In the genomic region with DNA sequence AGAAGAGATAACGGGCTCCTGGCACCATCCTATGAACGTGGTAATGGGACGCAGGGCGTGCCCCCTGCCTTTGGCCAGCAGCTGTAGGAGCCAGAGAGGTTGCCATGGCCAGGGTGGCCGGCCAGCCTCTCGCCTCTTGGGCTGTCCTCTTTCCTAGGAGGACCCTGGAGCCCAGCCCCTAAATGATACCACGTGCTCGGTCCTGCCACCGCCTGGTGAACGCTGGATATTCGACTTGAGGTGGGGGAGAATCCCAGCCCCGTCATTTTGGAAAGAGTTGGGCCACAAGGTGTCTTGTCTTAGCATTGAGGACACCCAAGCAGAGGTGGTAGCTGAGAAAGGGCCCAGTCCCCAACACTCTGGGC, we compare ENCODE assay signal across 8 cellular contexts. TPM values are rescaled to one million over a fixed set of nuclear protein-coding genes. Genes with fewer than 3 reads are reported as not detected.
DNase-seq lines count a peak whose midpoint lies in the region; ATAC-seq and TF ChIP-seq lines count a peak whose summit lies in the region.

No MANE protein-coding gene starts in this region.

- H3K4me3 ChIP-seq in ACC112 (ENCODE audit: low read depth, low read length) = peak overlapping the region; percentile 84
- peak overlapping the region; percentile 43 for H3K4me3 ChIP-seq in HL-60 (replicated peaks; ENCODE audit: insufficient read depth, low read length)
- peak overlapping the region; percentile 59 for H3K4me3 ChIP-seq in retinal pigment epithelial cell (ENCODE audit: low read length)

- H3K4me1 ChIP-seq in ACC112 (ENCODE audit: control insufficient read depth, insufficient read depth, low read length, unreplicated experiment) = peaks cover 23% of the 10 kb centered on the region

- no peaks in the 10 kb centered on the region for H3K36me3 ChIP-seq in ACC112 (ENCODE audit: insufficient read depth, low read length)

- H3K27me3 ChIP-seq in ACC112 (ENCODE audit: insufficient read depth, low read length) (no peaks in the 10 kb centered on the region), HL-60 (ENCODE audit: insufficient read depth, poor library complexity, severe bottlenecking) (peaks cover 12% of the 10 kb centered on the region)

- intact Hi-C loops in activated T-helper 1 cell treated with anti-CD3 and anti-CD28 coated beads, Interleukin-12 subunit alpha, Interleukin-12 subunit beta, Interleukin-2, Interleukin-4 antibody, amounts not matched to agents 30 ng/mL and 10 ng/mL and 1 ng/mL, durations not matched to agents 14 hours and 24 hours and 36 hours (cut with micrococcal nuclease) = loop anchor here (2.0 kb wide), 1 partner anchor 63 kb away; no protein-coding TSS in a partner anchor
- intact Hi-C loops in left cardiac atrium (cut with DNase I) = no loop called here

- peak overlapping the region; percentile 69 for H3K4me3 Mint-ChIP-seq in activated T-helper 1 cell treated with anti-CD3 and anti-CD28 coated beads, Interleukin-12 subunit alpha, Interleukin-12 subunit beta, Interleukin-2, Interleukin-4 antibody, amounts not matched to agents 30 ng/mL and 10 ng/mL and 1 ng/mL, durations not matched to agents 14 hours and 24 hours and 36 hours

- peaks cover 61% of the 10 kb centered on the region for H3K27me3 Mint-ChIP-seq in activated T-helper 1 cell treated with anti-CD3 and anti-CD28 coated beads, Interleukin-12 subunit alpha, Interleukin-12 subunit beta, Interleukin-2, Interleukin-4 antibody, amounts not matched to agents 30 ng/mL and 10 ng/mL and 1 ng/mL, durations not matched to agents 14 hours and 24 hours and 36 hours (ENCODE audit: insufficient read depth)

- no peaks in the 10 kb centered on the region for H3K9me3 Mint-ChIP-seq in activated T-helper 1 cell treated with anti-CD3 and anti-CD28 coated beads, Interleukin-12 subunit alpha, Interleukin-12 subunit beta, Interleukin-2, Interleukin-4 antibody, amounts not matched to agents 30 ng/mL and 10 ng/mL and 1 ng/mL, durations not matched to agents 14 hours and 24 hours and 36 hours

- ATAC-seq in GM18867 (IDR thresholded peaks at IDR 0.05; ENCODE audit: unreplicated experiment) (peak; percentile 9), left cardiac atrium (peak; percentile 37 to 45)

- H3K27ac ChIP-seq in ACC112 (ENCODE audit: low read depth, low read length) (no peak overlapping the region), HL-60 (replicated peaks) (no peak overlapping the region)

- peaks cover 12% of the 10 kb centered on the region for H3K4me1 Mint-ChIP-seq in activated T-helper 1 cell treated with anti-CD3 and anti-CD28 coated beads, Interleukin-12 subunit alpha, Interleukin-12 subunit beta, Interleukin-2, Interleukin-4 antibody, amounts not matched to agents 30 ng/mL and 10 ng/mL and 1 ng/mL, durations not matched to agents 14 hours and 24 hours and 36 hours (ENCODE audit: low read depth)

- DNase-seq in HL-60 (ENCODE audit: low read depth in 1 of 2, low spot score in 1 of 2) = no peak
- DNase-seq in activated T-helper 1 cell treated with anti-CD3 and anti-CD28 coated beads, Interleukin-12 subunit alpha, Interleukin-12 subunit beta, Interleukin-2, Interleukin-4 antibody, amounts not matched to agents 30 ng/mL and 10 ng/mL and 1 ng/mL, durations not matched to agents 14 hours and 24 hours and 36 hours (ENCODE audit: low spot score) = no peak
- DNase-seq in left cardiac atrium = no peak
- no peak for DNase-seq in retinal pigment epithelial cell (ENCODE audit: low read depth)
- DNase-seq in activated CD8-positive, alpha-beta memory T cell treated with anti-CD3 and anti-CD28 coated beads for 24 hours = no peak
- no peak for DNase-seq in activated gamma-delta T cell (lab: John Stamatoyannopoulos, UW)

- H2AFZ ChIP-seq in ACC112 (ENCODE audit: low read length, unreplicated experiment) = peak overlapping the region; percentile 4

- no peaks in the 10 kb centered on the region for H3K79me2 ChIP-seq in ACC112 (ENCODE audit: control insufficient read depth, insufficient read depth, low read length, unreplicated experiment)

- TF ChIP-seq CTCF in HL-60 (IDR thresholded peaks at IDR 0.05; ENCODE audit: insufficient read depth, low read length) (no peak), retinal pigment epithelial cell (conservative IDR thresholded peaks at IDR 0.05; ENCODE audit: low read depth, low read length) (peak; percentile 0)

- no peak overlapping the region for H3K27ac Mint-ChIP-seq in activated T-helper 1 cell treated with anti-CD3 and anti-CD28 coated beads, Interleukin-12 subunit alpha, Interleukin-12 subunit beta, Interleukin-2, Interleukin-4 antibody, amounts not matched to agents 30 ng/mL and 10 ng/mL and 1 ng/mL, durations not matched to agents 14 hours and 24 hours and 36 hours

- peaks cover 2% of the 10 kb centered on the region for H3K36me3 Mint-ChIP-seq in activated T-helper 1 cell treated with anti-CD3 and anti-CD28 coated beads, Interleukin-12 subunit alpha, Interleukin-12 subunit beta, Interleukin-2, Interleukin-4 antibody, amounts not matched to agents 30 ng/mL and 10 ng/mL and 1 ng/mL, durations not matched to agents 14 hours and 24 hours and 36 hours (ENCODE audit: low read depth)

RNA-seq across cellular contexts. Expression of a gene that starts 0.4 kb away (rescaled TPM):
- total RNA-seq in activated T-helper 1 cell treated with anti-CD3 and anti-CD28 coated beads, Interleukin-12 subunit alpha, Interleukin-12 subunit beta, Interleukin-2, Interleukin-4 antibody, amounts not matched to agents 30 ng/mL and 10 ng/mL and 1 ng/mL, durations not matched to agents 14 hours and 24 hours and 36 hours = 0.08 TPM in 1 of 2 replicates, not detected in the other
- total RNA-seq in left cardiac atrium = 1 to 10 TPM; 1.1 to 1.3 TPM
